Comparison of ENCODE assay signal across 11 cellular contexts in the genomic region with DNA sequence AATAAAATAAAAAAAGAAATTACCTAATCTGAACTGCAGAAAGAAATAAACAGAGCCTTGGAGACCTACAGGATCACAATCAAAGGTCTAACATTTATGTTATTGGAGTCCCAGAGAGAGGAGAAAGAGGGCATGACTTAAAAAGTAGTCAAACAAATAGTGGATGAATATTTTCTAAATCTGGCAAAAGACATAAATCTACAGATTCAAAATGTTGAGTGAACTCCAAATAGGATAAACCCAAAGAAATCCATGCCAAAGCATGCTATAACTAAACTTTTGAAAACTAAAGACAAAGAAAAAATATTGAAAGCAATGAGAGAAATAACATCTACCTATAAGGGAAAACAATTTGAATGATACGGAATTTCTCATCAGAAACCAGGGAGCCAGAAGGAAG.
"Had no signal": no experiment of that assay in that cellular context is flagged by ENCODE, and none has a peak within 500 bp of the region (broad histone marks: within the 10 kb centered on the region; RNA-seq: fewer than 3 reads in every experiment).

No MANE protein-coding gene starts in this region.

- H3K27ac ChIP-seq: adrenal gland, ascending aorta, body of pancreas, brain microvascular endothelial cell, breast epithelium, cardiac muscle cell had no signal

- H3K4me3 ChIP-seq: adrenal gland, ascending aorta, body of pancreas, breast epithelium, cardiac muscle cell had no signal

- H3K9me3 ChIP-seq: adrenal gland, body of pancreas had no signal

- H3K4me1 ChIP-seq: adrenal gland, ascending aorta, body of pancreas, breast epithelium had no signal

- ATAC-seq: activated naive CD4-positive, alpha-beta T cell treated with anti-CD3 and anti-CD28 coated beads, Interleukin-2, amount 50 U/mL, for 72 hours; activated naive CD8-positive, alpha-beta T cell treated with anti-CD3 and anti-CD28 coated beads, Interleukin-2, amount 50 U/mL, for 24 hours; activated T-cell treated with anti-CD3 and anti-CD28 coated beads, Interleukin-2, amount 50 U/mL, for 4 hours; activated T-cell treated with anti-CD3 and anti-CD28 coated beads, Interleukin-2, amount 50 U/mL, for 72 hours; activated T-helper 17 cell treated with anti-CD3 and anti-CD28 coated beads, Interleukin-2, amount 50 U/mL, for 72 hours; body of pancreas had no signal

- H3K36me3 ChIP-seq: adrenal gland, ascending aorta, brain microvascular endothelial cell, breast epithelium, cardiac muscle cell had no signal
